Comparison of ENCODE assay signal across 17 cellular contexts in the genomic region with DNA sequence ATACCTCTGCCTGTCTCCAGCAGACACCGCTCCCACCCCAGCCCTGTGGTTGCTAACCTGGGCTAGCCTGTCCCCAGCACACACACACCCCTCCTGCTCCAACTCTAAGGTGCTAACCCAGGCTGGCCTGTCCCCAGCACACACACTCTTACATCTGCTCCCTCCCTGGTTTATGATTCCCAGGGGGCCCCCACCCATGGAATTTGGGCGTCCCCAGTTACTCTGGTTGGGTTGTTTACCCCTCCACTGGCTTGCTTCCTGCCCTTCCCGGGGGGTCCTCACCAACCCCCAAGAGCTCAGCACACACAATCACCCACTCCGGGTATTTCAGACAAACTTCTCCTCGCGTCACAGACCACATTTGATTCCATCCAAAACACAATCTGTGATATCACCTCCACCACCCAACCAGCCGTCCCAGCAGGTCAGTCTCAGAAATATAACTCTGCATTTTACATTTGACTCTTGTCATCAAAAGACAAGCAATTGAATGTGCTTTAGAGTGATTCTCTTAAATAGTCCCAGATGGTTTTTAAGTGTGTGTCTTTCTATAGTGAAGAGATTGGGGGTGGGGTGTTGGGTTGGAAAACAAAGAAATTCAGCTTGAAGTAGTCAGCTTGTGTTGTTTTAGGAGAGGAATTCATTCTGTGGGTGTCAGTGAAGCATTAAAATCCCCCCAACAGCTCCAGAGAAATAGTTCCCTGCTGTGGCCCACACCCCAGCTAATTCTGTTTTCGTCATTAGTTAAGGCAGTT. TPM values are rescaled to one million over a fixed set of nuclear protein-coding genes. Genes with fewer than 3 reads are reported as not detected.
DNase-seq lines count a peak whose midpoint lies in the region; ATAC-seq, FAIRE-seq and TF ChIP-seq lines count a peak whose summit lies in the region.
"Had no signal": no experiment of that assay in that cellular context is flagged by ENCODE, and none has a peak within 500 bp of the region (broad histone marks: within the 10 kb centered on the region; RNA-seq: fewer than 3 reads in every experiment).

No MANE protein-coding gene starts in this region.

- POLR2A ChIA-PET in activated CD8-positive, alpha-beta T cell treated with anti-CD3 and anti-CD28 coated beads for 36 hours (lab: Charles Lee), result no interaction called here

- peaks cover 22% of the 10 kb centered on the region for H3K27me3 Mint-ChIP-seq in activated CD8-positive, alpha-beta T cell treated with anti-CD3 and anti-CD28 coated beads for 36 hours

- H3K27ac Mint-ChIP-seq in activated CD8-positive, alpha-beta T cell treated with anti-CD3 and anti-CD28 coated beads for 36 hours, result no peak overlapping the region
- H3K27ac Mint-ChIP-seq: activated CD4-positive, alpha-beta T cell treated with anti-CD3 and anti-CD28 coated beads, Interleukin-2, amount 10 ng/mL, durations not matched to agents 7 days and 5 days; CD4-positive, alpha-beta T cell had no signal

- FAIRE-seq in RCC 7860 (lab: Jason Lieb, UNC) (no peak), pancreas (lab: Jason Lieb, UNC) (no peak)
- FAIRE-seq: keratinocyte had no signal

- intact Hi-C loops in pancreas (cut with DNase I), result no loop called here
- intact Hi-C loops in activated CD8-positive, alpha-beta T cell treated with anti-CD3 and anti-CD28 coated beads for 36 hours (cut with micrococcal nuclease), result no loop called here

- no peaks in the 10 kb centered on the region for H3K36me3 ChIP-seq in pancreas

- H3K4me1 ChIP-seq in pancreas, result no peaks in the 10 kb centered on the region

- 34 to 41% methylated on average over 8 of the region's 8 CpGs for WGBS in pancreas, 2 donors

- H3K9me3 ChIP-seq in pancreas, result no peaks in the 10 kb centered on the region
- H3K9me3 ChIP-seq: SJCRH30 had no signal

- H3K27me3 ChIP-seq in pancreas, result no peaks in the 10 kb centered on the region
- H3K27me3 ChIP-seq: SJCRH30 had no signal

- no peaks in the 10 kb centered on the region for H3K36me3 Mint-ChIP-seq in activated CD8-positive, alpha-beta T cell treated with anti-CD3 and anti-CD28 coated beads for 36 hours (ENCODE audit: low read depth)
- H3K36me3 Mint-ChIP-seq: IgD-negative memory B cell had no signal

- H3K4me3 ChIP-seq in pancreas, result no peak overlapping the region
- H3K4me3 ChIP-seq: SJCRH30 had no signal

- DNase-seq in Daoy (ENCODE audit: low read depth) (peak; percentile 87), RCC 7860 (ENCODE audit: low spot score) (peak; percentile 46), glomerular visceral epithelial cell (ENCODE audit: extremely low spot score) (peak; percentile 96), pancreas (peak in 3 of 6 donors; percentile 40 to 57 (median 52))
- no peak for DNase-seq in activated CD8-positive, alpha-beta T cell treated with anti-CD3 and anti-CD28 coated beads for 36 hours
- DNase-seq: activated CD4-positive, alpha-beta T cell treated with anti-CD3 and anti-CD28 coated beads, Interleukin-2, amount 10 ng/mL, durations not matched to agents 7 days and 5 days; activated naive CD4-positive, alpha-beta T cell treated with Interleukin-2 at 50 U/mL for 16 hours; CD4-positive, alpha-beta T cell; effector memory CD4-positive, alpha-beta T cell; NCI-H446; retina had no signal

- no peaks in the 10 kb centered on the region for H3K9me3 Mint-ChIP-seq in activated CD8-positive, alpha-beta T cell treated with anti-CD3 and anti-CD28 coated beads for 36 hours
- H3K9me3 Mint-ChIP-seq: activated CD4-positive, alpha-beta T cell treated with anti-CD3 and anti-CD28 coated beads, Interleukin-2, amount 10 ng/mL, durations not matched to agents 7 days and 5 days; CD4-positive, alpha-beta T cell had no signal

- peak overlapping the region in 1 of 4 donors; percentile 20 for H3K27ac ChIP-seq in pancreas
- H3K27ac ChIP-seq: SJCRH30 had no signal

- no peaks in the 10 kb centered on the region for H3K4me1 Mint-ChIP-seq in activated CD8-positive, alpha-beta T cell treated with anti-CD3 and anti-CD28 coated beads for 36 hours (ENCODE audit: low read depth)
- H3K4me1 Mint-ChIP-seq: activated CD4-positive, alpha-beta T cell treated with anti-CD3 and anti-CD28 coated beads, Interleukin-2, amount 10 ng/mL, durations not matched to agents 7 days and 5 days; IgD-negative memory B cell had no signal

- peak; percentile 36 to 75 (median 62) for ATAC-seq in pancreas
- no peak for ATAC-seq in GM21360 (IDR thresholded peaks at IDR 0.05; ENCODE audit: unreplicated experiment)
- no peak for ATAC-seq in GM18502 (IDR thresholded peaks at IDR 0.05; ENCODE audit: poor library complexity, unreplicated experiment)
- no peak for ATAC-seq in activated CD8-positive, alpha-beta T cell treated with anti-CD3 and anti-CD28 coated beads for 36 hours
- ATAC-seq in HG02759 (IDR thresholded peaks at IDR 0.05; ENCODE audit: unreplicated experiment), result no peak

- CTCF ChIA-PET in activated CD8-positive, alpha-beta T cell treated with anti-CD3 and anti-CD28 coated beads for 36 hours (lab: Charles Lee), result no interaction called here

- TF ChIP-seq CTCF in pancreas (IDR thresholded peaks at IDR 0.05), result no peak
- no peak for TF ChIP-seq CTCF in activated CD8-positive, alpha-beta T cell treated with anti-CD3 and anti-CD28 coated beads for 36 hours (IDR thresholded peaks at IDR 0.05)

- no peak overlapping the region for H3K4me3 Mint-ChIP-seq in activated CD8-positive, alpha-beta T cell treated with anti-CD3 and anti-CD28 coated beads for 36 hours
- H3K4me3 Mint-ChIP-seq: activated CD4-positive, alpha-beta T cell treated with anti-CD3 and anti-CD28 coated beads, Interleukin-2, amount 10 ng/mL, durations not matched to agents 7 days and 5 days; CD4-positive, alpha-beta T cell had no signal

RNA-seq across cellular contexts. Expression of a gene that starts 20.1 kb away (rescaled TPM):
- 247 and 262 TPM in 2 replicates for total RNA-seq in Daoy (2014; rRNA removed; shearing (Covaris generic))
- 100 to 1,000 TPM in 1 of 6 donors, 10 to 100 TPM in 5; 18.4 to 130 (median 46.9) TPM for total RNA-seq in pancreas
- 10 to 100 TPM; 37.0 to 46.6 TPM for polyA plus RNA-seq in pancreas
- total RNA-seq in activated CD8-positive, alpha-beta T cell treated with anti-CD3 and anti-CD28 coated beads for 36 hours, result not detected
- total RNA-seq: activated CD4-positive, alpha-beta T cell treated with anti-CD3 and anti-CD28 coated beads, Interleukin-2, amount 10 ng/mL, durations not matched to agents 7 days and 5 days; CD4-positive, alpha-beta T cell had no signal
- polyA plus RNA-seq: IgD-negative memory B cell had no signal

RNA-seq across cellular contexts. Expression of a gene that starts 20.3 kb away (rescaled TPM):
- 257 and 261 TPM in 2 replicates for total RNA-seq in Daoy (2014; rRNA removed; shearing (Covaris generic))
- total RNA-seq in pancreas, result 100 to 1,000 TPM in 2 of 6 donors, 10 to 100 TPM in 4; 20.7 to 167 (median 51.7) TPM
- polyA plus RNA-seq in pancreas, result 10 to 100 TPM; 22.5 to 35.0 TPM
- total RNA-seq in activated CD8-positive, alpha-beta T cell treated with anti-CD3 and anti-CD28 coated beads for 36 hours, result not detected
- polyA plus RNA-seq: IgD-negative memory B cell had no signal

Comparison
In these comparisons a context has a peak if more than half of its experiments do, and no peak if none do; other contexts are left out.
1. ATAC-seq: peak in pancreas (4 of 4); none in GM21360 (single experiment), GM18502 (single experiment), activated CD8-positive, alpha-beta T cell treated with anti-CD3 and anti-CD28 coated beads for 36 hours (single experiment) and HG02759 (single experiment).
2. RNA of a gene that starts 20.1 kb away (total RNA-seq): 247 to 262 TPM in Daoy and 18.4 to 130 TPM in pancreas; not detected in activated CD8-positive, alpha-beta T cell treated with anti-CD3 and anti-CD28 coated beads for 36 hours; every median in the first group is over 10 times any median in the second.
3. RNA of a gene that starts 20.3 kb away (total RNA-seq): 257 to 261 TPM in Daoy and 20.7 to 167 TPM in pancreas; not detected in activated CD8-positive, alpha-beta T cell treated with anti-CD3 and anti-CD28 coated beads for 36 hours; every median in the first group is over 10 times any median in the second.